In the genomic region with DNA sequence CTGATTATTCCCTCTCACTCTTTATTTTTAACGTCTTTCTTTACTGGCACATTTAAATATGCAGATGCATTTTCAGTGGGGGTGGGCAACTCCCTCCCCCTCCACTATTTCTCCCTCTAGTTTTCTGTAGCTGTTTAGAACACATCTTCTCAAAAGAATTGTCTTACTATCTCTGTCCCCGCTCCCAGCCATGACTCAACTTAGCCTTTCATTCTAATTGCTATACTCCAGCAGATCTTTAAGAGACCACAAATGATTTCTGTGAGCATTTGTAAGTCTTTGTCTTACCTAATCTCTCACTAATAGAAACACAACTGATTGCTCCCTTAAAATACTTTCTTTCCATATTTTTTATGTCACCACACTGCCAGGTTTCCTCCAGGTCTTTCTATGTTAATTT, we compare ENCODE assay signal across 19 cellular contexts.
"Had no signal": no experiment of that assay in that cellular context is flagged by ENCODE, and none has a peak within 500 bp of the region (broad histone marks: within the 10 kb centered on the region; RNA-seq: fewer than 3 reads in every experiment).

No MANE protein-coding gene starts in this region.

- H3K27me3 Mint-ChIP-seq: activated B cell treated with CpG ODN at 0.5 μM for 24 hours; activated CD4-positive, alpha-beta T cell treated with anti-CD3 and anti-CD28 coated beads, Interleukin-2, amount 10 ng/mL, durations not matched to agents 7 days and 5 days; activated naive CD8-positive, alpha-beta T cell treated with anti-CD3 and anti-CD28 coated beads for 36 hours; effector memory CD8-positive, alpha-beta T cell; T-helper 17 cell had no signal

- H3K27me3 ChIP-seq: brain microvascular endothelial cell, transverse colon had no signal

- H3K4me1 ChIP-seq: parathyroid adenoma had no signal

- ATAC-seq: activated T-cell treated with anti-CD3 and anti-CD28 coated beads, Interleukin-2, amount 50 U/mL, for 72 hours; effector memory CD8-positive, alpha-beta T cell; left lobe of liver; naive thymus-derived CD8-positive, alpha-beta T cell; T-helper 17 cell had no signal

- H3K9me3 ChIP-seq: mucosa of descending colon, transverse colon had no signal

- H2AFZ ChIP-seq: parathyroid adenoma had no signal

- H3K9me3 Mint-ChIP-seq: activated B cell treated with CpG ODN at 0.5 μM for 24 hours; activated CD4-positive, alpha-beta T cell treated with anti-CD3 and anti-CD28 coated beads, Interleukin-2, amount 10 ng/mL, durations not matched to agents 7 days and 5 days; activated naive CD8-positive, alpha-beta T cell treated with anti-CD3 and anti-CD28 coated beads for 36 hours had no signal

- DNase-seq: activated B cell treated with CpG ODN at 0.5 μM for 24 hours; activated CD4-positive, alpha-beta T cell treated with anti-CD3 and anti-CD28 coated beads, Interleukin-2, amount 10 ng/mL, durations not matched to agents 7 days and 5 days; activated CD8-positive, alpha-beta memory T cell treated with anti-CD3 and anti-CD28 coated beads, Interleukin-2, amount 50 U/mL, for 48 hours; activated naive CD8-positive, alpha-beta T cell treated with anti-CD3 and anti-CD28 coated beads for 36 hours; activated T-cell treated with anti-CD3 and anti-CD28 coated beads, Interleukin-2, amount 50 U/mL, for 72 hours; brain microvascular endothelial cell; cerebellar nuclear complex; dermis blood vessel endothelial cell; effector memory CD8-positive, alpha-beta T cell; islet precursor cell; mucosa of descending colon; naive thymus-derived CD8-positive, alpha-beta T cell; retina; stimulated activated CD4-positive, alpha-beta T cell treated with anti-CD3 and anti-CD28 coated beads, Interleukin-4, amount 100 ng/mL, for 24 hours; stimulated activated naive CD4-positive, alpha-beta T cell; T-helper 17 cell; transverse colon had no signal

- H3K4me1 Mint-ChIP-seq: activated B cell treated with CpG ODN at 0.5 μM for 24 hours; activated CD4-positive, alpha-beta T cell treated with anti-CD3 and anti-CD28 coated beads, Interleukin-2, amount 10 ng/mL, durations not matched to agents 7 days and 5 days; activated naive CD8-positive, alpha-beta T cell treated with anti-CD3 and anti-CD28 coated beads for 36 hours; naive thymus-derived CD8-positive, alpha-beta T cell; T-helper 17 cell had no signal

- H3K4me3 Mint-ChIP-seq: activated B cell treated with CpG ODN at 0.5 μM for 24 hours; activated CD4-positive, alpha-beta T cell treated with anti-CD3 and anti-CD28 coated beads, Interleukin-2, amount 10 ng/mL, durations not matched to agents 7 days and 5 days; activated naive CD8-positive, alpha-beta T cell treated with anti-CD3 and anti-CD28 coated beads for 36 hours; activated T-cell treated with anti-CD3 and anti-CD28 coated beads, Interleukin-2, amount 50 U/mL, for 72 hours; effector memory CD8-positive, alpha-beta T cell; naive thymus-derived CD8-positive, alpha-beta T cell; T-helper 17 cell had no signal

- H3K36me3 Mint-ChIP-seq: activated naive CD8-positive, alpha-beta T cell treated with anti-CD3 and anti-CD28 coated beads for 36 hours; naive thymus-derived CD8-positive, alpha-beta T cell had no signal

- H3K27ac Mint-ChIP-seq: activated B cell treated with CpG ODN at 0.5 μM for 24 hours; activated CD4-positive, alpha-beta T cell treated with anti-CD3 and anti-CD28 coated beads, Interleukin-2, amount 10 ng/mL, durations not matched to agents 7 days and 5 days; activated naive CD8-positive, alpha-beta T cell treated with anti-CD3 and anti-CD28 coated beads for 36 hours; activated T-cell treated with anti-CD3 and anti-CD28 coated beads, Interleukin-2, amount 50 U/mL, for 72 hours; effector memory CD8-positive, alpha-beta T cell; naive thymus-derived CD8-positive, alpha-beta T cell; T-helper 17 cell had no signal

- H3K9ac ChIP-seq: parathyroid adenoma had no signal

- H3K36me3 ChIP-seq: brain microvascular endothelial cell, transverse colon had no signal

- H3K4me3 ChIP-seq: mucosa of descending colon, transverse colon had no signal

- H3K27ac ChIP-seq: brain microvascular endothelial cell, parathyroid adenoma had no signal
